ENCODE assay signal across 8 cellular contexts in the genomic region with DNA sequence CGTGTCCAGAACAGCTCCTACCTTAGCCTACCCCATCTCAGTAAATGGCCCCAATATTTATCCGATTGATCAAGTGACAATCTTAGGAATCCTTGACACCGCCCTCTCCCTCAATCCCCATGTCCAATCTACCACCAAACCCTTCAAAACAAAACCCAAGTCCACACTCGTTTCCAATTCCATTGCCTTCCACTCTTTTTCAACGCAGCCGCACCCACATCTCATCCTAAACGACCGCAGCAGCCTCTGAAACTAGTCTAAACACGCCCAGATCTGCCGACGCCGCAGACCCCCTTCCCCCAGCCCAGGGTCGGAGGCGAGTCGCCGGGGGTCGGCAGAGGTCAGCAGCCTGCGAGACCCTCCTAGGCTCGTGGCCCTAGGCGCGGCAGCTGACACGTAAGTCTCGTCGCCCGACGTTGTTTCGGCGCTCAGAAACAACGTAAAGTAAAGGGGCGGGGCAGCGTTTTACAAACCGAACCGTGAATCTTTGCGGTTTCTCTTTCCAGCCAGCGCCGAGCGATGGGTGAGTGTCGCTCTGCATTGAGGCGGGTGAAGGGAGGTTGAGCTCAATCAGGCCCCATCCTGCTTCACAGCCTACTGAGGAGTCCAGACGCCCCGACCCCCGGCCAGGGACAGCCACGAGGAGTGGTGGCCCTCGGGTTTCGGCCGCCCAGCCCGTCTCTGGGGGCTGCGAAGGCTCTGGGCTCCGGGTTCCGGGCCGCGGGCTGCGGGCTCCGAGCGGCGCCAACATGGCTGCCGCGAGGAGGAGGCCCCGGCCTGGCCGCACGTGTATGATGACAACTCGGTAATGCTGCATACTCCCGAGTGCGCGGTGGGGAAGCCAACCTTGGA. TPM values are rescaled to one million over a fixed set of nuclear protein-coding genes. Genes with fewer than 3 reads are reported as not detected.
DNase-seq lines count a peak whose midpoint lies in the region; ATAC-seq and TF ChIP-seq lines count a peak whose summit lies in the region.

TSS of gene RPS8 (plus strand) at position 463 of the 852 bp plus-strand sequence. CDS start at position 520, 57 bp downstream.

- peak; percentile 94 for DNase-seq in DMS79 (lab: John Stamatoyannopoulos, UW)
- DNase-seq in KG1 (lab: John Stamatoyannopoulos, UW), result peak; percentile 95
- peak; percentile 92 to 93 for DNase-seq in activated T-cell treated with anti-CD3 and anti-CD28 coated beads, Interleukin-2, amount 50 U/mL, for 48 hours
- peak; percentile 72 for DNase-seq in esophagus squamous epithelium (lab: John Stamatoyannopoulos, UW)
- peak; percentile 97 for DNase-seq in myocyte (ENCODE audit: low read depth)
- peak; percentile 83 to 87 for DNase-seq in stimulated activated CD8-positive, alpha-beta memory T cell treated with anti-CD3 and anti-CD28 coated beads, Interleukin-7, amount 100 ng/mL, for 4 hours (ENCODE audit: low read depth in 2 of 2)

- TF ChIP-seq POLR2A in esophagus squamous epithelium (IDR thresholded peaks at IDR 0.05), result peak in 3 of 4 donors; percentile 93 to 98 (median 96)

- 0% methylated on average over 11 to 19 of the region's 65 CpGs for WGBS in esophagus squamous epithelium, 2 donors

- peak within 1 kb of the TSS; percentile 92 to 100 (median 96) for H3K27ac ChIP-seq in esophagus squamous epithelium

- peaks cover 17 to 46% (median 23%) of the 10 kb centered on the region in 3 donors for H3K4me1 ChIP-seq in esophagus squamous epithelium

- H3K9me3 ChIP-seq in esophagus squamous epithelium, result no peaks in the 10 kb centered on the region

- intact Hi-C loops in esophagus squamous epithelium (cut with DNase I), result loop anchor here (5.0 kb wide), 1 partner anchor 43 kb away; the partner anchor contains the start of gene RNU5D-1

- H3K27me3 ChIP-seq in esophagus squamous epithelium, result no peaks in the 10 kb centered on the region

- H3K4me3 ChIP-seq in esophagus squamous epithelium, result peak within 1 kb of the TSS; percentile 59 to 99 (median 81)

- ATAC-seq in GM21723 (IDR thresholded peaks at IDR 0.05; ENCODE audit: unreplicated experiment), result peak; percentile 73

- H3K36me3 ChIP-seq in esophagus squamous epithelium, result peaks cover 10 to 39% (median 26%) of the 10 kb centered on the region in 3 donors

- TF ChIP-seq CTCF in esophagus squamous epithelium (IDR thresholded peaks at IDR 0.05), result peak in 1 of 6 experiments; percentile 31

TF ChIP-seq in PFSK-1, 5 proteins besides CTCF, POLR2A, EP300 and RAD21:
- TF ChIP-seq, protein P1, sequence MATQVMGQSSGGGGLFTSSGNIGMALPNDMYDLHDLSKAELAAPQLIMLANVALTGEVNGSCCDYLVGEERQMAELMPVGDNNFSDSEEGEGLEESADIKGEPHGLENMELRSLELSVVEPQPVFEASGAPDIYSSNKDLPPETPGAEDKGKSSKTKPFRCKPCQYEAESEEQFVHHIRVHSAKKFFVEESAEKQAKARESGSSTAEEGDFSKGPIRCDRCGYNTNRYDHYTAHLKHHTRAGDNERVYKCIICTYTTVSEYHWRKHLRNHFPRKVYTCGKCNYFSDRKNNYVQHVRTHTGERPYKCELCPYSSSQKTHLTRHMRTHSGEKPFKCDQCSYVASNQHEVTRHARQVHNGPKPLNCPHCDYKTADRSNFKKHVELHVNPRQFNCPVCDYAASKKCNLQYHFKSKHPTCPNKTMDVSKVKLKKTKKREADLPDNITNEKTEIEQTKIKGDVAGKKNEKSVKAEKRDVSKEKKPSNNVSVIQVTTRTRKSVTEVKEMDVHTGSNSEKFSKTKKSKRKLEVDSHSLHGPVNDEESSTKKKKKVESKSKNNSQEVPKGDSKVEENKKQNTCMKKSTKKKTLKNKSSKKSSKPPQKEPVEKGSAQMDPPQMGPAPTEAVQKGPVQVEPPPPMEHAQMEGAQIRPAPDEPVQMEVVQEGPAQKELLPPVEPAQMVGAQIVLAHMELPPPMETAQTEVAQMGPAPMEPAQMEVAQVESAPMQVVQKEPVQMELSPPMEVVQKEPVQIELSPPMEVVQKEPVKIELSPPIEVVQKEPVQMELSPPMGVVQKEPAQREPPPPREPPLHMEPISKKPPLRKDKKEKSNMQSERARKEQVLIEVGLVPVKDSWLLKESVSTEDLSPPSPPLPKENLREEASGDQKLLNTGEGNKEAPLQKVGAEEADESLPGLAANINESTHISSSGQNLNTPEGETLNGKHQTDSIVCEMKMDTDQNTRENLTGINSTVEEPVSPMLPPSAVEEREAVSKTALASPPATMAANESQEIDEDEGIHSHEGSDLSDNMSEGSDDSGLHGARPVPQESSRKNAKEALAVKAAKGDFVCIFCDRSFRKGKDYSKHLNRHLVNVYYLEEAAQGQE (IDR thresholded peaks at IDR 0.05; ENCODE audit: insufficient read depth in 1 of 2, low read depth in 2 of 2, low read length in 2 of 2), result peak; percentile 15 to 70; a peak in 2 of 4 replicates
- TF ChIP-seq SIN3A (IDR thresholded peaks at IDR 0.05; ENCODE audit: borderline replicate concordance, insufficient read depth, low read length) (peak; percentile 41; the same call in 1 of the 2 replicates), POLR2AphosphoS5 (IDR thresholded peaks at IDR 0.05; ENCODE audit: low read depth, low read length) (peak; percentile 99), FOXP2 (optimal IDR thresholded peaks at IDR 0.05; ENCODE audit: borderline replicate concordance, extremely low read depth, extremely low read length, insufficient read depth) (no peak), TAF1 (IDR thresholded peaks at IDR 0.05; ENCODE audit: borderline replicate concordance, insufficient read depth, low read length) (peak; percentile 98)

RNA-seq across cellular contexts. Expression of gene RPS8, which starts in this region (rescaled TPM):
- 4,431 TPM for polyA plus RNA-seq in PFSK-1 (2012; ENCODE audit: insufficient read length, low read depth)
- 1,000 to 10,000 TPM; 1,915 to 3,855 (median 2,689) TPM for total RNA-seq in esophagus squamous epithelium
- 1,824 and 2,185 TPM in 2 replicates for total RNA-seq in myocyte
- polyA plus RNA-seq in myocyte (2012), result 1,157 TPM

Comparison
In these comparisons a context has a peak if more than half of its experiments do, and no peak if none do; other contexts are left out.
1. Peak in every context shown above with its lines: DNase-seq, ATAC-seq, H3K4me3 ChIP-seq and H3K27ac ChIP-seq.